1 cellular context compared by ENCODE assay signal in the genomic region with DNA sequence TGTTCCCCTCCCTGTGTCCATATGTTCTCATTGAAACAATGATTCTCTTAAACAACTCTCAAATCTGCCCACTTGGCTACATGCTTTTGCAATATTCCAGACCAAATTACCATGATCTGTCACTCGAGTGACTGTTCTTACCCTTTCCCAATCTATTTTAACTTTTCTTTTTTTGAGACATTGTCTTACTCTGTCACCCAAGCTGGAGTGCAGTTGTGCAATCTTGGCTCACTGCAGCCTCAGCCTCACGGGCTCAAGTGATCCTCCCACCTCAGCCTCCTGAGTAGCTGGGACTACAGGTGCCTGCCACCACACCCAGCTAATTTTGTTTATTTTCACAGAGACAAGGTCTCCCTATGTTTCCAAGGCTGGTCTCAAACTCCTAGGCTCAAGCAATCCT.
A peak's percentile ranks its signal among the peaks of the same experiment; 100 is the strongest.
TF ChIP-seq lines count a peak whose summit lies in the region.

No MANE protein-coding gene starts in this region.

TF ChIP-seq in HepG2, 621 proteins besides CTCF, POLR2A, EP300 and RAD21 (continued from another document):
- TF ChIP-seq, protein P1, sequence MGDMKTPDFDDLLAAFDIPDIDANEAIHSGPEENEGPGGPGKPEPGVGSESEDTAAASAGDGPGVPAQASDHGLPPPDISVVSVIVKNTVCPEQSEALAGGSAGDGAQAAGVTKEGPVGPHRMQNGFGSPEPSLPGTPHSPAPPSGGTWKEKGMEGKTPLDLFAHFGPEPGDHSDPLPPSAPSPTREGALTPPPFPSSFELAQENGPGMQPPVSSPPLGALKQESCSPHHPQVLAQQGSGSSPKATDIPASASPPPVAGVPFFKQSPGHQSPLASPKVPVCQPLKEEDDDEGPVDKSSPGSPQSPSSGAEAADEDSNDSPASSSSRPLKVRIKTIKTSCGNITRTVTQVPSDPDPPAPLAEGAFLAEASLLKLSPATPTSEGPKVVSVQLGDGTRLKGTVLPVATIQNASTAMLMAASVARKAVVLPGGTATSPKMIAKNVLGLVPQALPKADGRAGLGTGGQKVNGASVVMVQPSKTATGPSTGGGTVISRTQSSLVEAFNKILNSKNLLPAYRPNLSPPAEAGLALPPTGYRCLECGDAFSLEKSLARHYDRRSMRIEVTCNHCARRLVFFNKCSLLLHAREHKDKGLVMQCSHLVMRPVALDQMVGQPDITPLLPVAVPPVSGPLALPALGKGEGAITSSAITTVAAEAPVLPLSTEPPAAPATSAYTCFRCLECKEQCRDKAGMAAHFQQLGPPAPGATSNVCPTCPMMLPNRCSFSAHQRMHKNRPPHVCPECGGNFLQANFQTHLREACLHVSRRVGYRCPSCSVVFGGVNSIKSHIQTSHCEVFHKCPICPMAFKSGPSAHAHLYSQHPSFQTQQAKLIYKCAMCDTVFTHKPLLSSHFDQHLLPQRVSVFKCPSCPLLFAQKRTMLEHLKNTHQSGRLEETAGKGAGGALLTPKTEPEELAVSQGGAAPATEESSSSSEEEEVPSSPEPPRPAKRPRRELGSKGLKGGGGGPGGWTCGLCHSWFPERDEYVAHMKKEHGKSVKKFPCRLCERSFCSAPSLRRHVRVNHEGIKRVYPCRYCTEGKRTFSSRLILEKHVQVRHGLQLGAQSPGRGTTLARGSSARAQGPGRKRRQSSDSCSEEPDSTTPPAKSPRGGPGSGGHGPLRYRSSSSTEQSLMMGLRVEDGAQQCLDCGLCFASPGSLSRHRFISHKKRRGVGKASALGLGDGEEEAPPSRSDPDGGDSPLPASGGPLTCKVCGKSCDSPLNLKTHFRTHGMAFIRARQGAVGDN (CRISPR knock-in tag; IDR thresholded peaks at IDR 0.05) = no peak
- TF ChIP-seq DR1 (CRISPR knock-in tag; IDR thresholded peaks at IDR 0.05) = no peak
- TF ChIP-seq TBX3 (IDR thresholded peaks at IDR 0.05; ENCODE audit: borderline replicate concordance) = no peak
- TF ChIP-seq CEBPB (IDR thresholded peaks at IDR 0.05; ENCODE audit: borderline replicate concordance, low read depth, low read length) = peak; percentile 17; the same call in 1 of the 2 replicates
